15 cellular contexts compared by ENCODE assay signal in the genomic region with DNA sequence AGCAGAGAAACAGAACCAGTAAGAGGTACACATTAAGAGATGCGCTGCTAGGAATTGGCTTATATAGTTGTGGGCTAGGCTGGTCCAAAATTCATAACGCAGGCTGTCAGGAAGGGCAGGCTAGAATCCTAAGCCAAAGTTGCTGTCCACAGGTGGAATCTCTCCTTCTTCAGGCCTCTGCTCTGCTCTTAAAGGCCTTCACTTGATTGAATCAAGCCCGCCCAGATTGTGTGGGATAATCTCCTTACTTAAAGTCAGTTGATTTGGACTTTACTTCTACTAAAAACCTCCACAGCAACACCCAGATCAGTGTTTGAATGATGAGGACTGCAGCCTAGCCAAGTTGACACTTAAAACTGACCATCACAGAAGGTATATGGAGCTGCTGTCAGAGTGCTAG.
"Had no signal": no experiment of that assay in that cellular context is flagged by ENCODE, and none has a peak within 500 bp of the region (broad histone marks: within the 10 kb centered on the region; RNA-seq: fewer than 3 reads in every experiment).

No MANE protein-coding gene starts in this region.

- H3K27ac ChIP-seq: neutrophil, thoracic aorta had no signal

- H3K4me3 Mint-ChIP-seq: activated CD4-positive, alpha-beta T cell treated with anti-CD3 and anti-CD28 coated beads for 36 hours; activated CD8-positive, alpha-beta T cell treated with anti-CD3 and anti-CD28 coated beads for 36 hours; immature natural killer cell; naive thymus-derived CD4-positive, alpha-beta T cell had no signal

- H3K27me3 ChIP-seq: ascending aorta, breast epithelium had no signal

- H3K9me3 ChIP-seq: ascending aorta, breast epithelium, mucosa of descending colon, neutrophil, thoracic aorta had no signal

- H3K27ac Mint-ChIP-seq: activated CD4-positive, alpha-beta T cell treated with anti-CD3 and anti-CD28 coated beads for 36 hours; activated CD8-positive, alpha-beta T cell treated with anti-CD3 and anti-CD28 coated beads for 36 hours; immature natural killer cell; naive thymus-derived CD4-positive, alpha-beta T cell had no signal

- H3K9me3 Mint-ChIP-seq: activated CD8-positive, alpha-beta T cell treated with anti-CD3 and anti-CD28 coated beads for 36 hours; immature natural killer cell; naive thymus-derived CD4-positive, alpha-beta T cell had no signal

- H3K4me1 ChIP-seq: breast epithelium had no signal

- H3K36me3 ChIP-seq: ascending aorta, breast epithelium, neutrophil, thoracic aorta had no signal

- H3K27me3 Mint-ChIP-seq: activated CD8-positive, alpha-beta T cell treated with anti-CD3 and anti-CD28 coated beads for 36 hours had no signal

- DNase-seq: activated CD4-positive, alpha-beta T cell treated with anti-CD3 and anti-CD28 coated beads for 36 hours; activated CD8-positive, alpha-beta memory T cell treated with anti-CD3 and anti-CD28 coated beads, Interleukin-2, amount 50 U/mL, for 4 hours; activated CD8-positive, alpha-beta T cell treated with anti-CD3 and anti-CD28 coated beads for 36 hours; immature natural killer cell; SHP77 treated with DMSO at 0.1 percent for 48 hours; stimulated activated CD4-positive, alpha-beta T cell treated with anti-CD3 and anti-CD28 coated beads, Interleukin-15, amount 100 ng/mL, for 24 hours; stimulated activated CD4-positive, alpha-beta T cell treated with anti-CD3 and anti-CD28 coated beads, Interleukin-4, amount 100 ng/mL, for 1 hour; stimulated activated naive CD4-positive, alpha-beta T cell treated with Interleukin-2 at 50 U/mL for 16 hours had no signal

- H3K4me3 ChIP-seq: ascending aorta, breast epithelium, lung, mucosa of descending colon, thoracic aorta had no signal

- ATAC-seq: activated CD4-positive, alpha-beta T cell treated with anti-CD3 and anti-CD28 coated beads for 36 hours; activated CD8-positive, alpha-beta T cell treated with anti-CD3 and anti-CD28 coated beads for 36 hours; naive thymus-derived CD4-positive, alpha-beta T cell had no signal

- H3K4me1 Mint-ChIP-seq: activated CD4-positive, alpha-beta T cell treated with anti-CD3 and anti-CD28 coated beads for 36 hours; immature natural killer cell had no signal
